Comparison of ENCODE assay signal across 8 cellular contexts in genomic region chr10:27504897-27505457, GRCh38. TPM values are rescaled to one million over a fixed set of nuclear protein-coding genes. Genes with fewer than 3 reads are reported as not detected.
A peak's percentile ranks its signal among the peaks of the same experiment; 100 is the strongest.
DNase-seq lines count a peak whose midpoint lies in the region; ATAC-seq and TF ChIP-seq lines count a peak whose summit lies in the region.

No MANE protein-coding gene starts in this region.

- CTCF ChIA-PET in activated CD4-positive, alpha-beta memory T cell treated with anti-CD3 and anti-CD28 coated beads for 36 hours (lab: Charles Lee), result interaction anchor here (0.9 to 1.9 kb wide), 5 partner anchors 9 to 675 kb away, joined by 3 to 8 read pairs (median 4); no protein-coding TSS in a partner anchor

- ATAC-seq in GM18519 (IDR thresholded peaks at IDR 0.05; ENCODE audit: low FRiP score, unreplicated experiment), result no peak

- peak overlapping the region; percentile 99 for H3K4me3 Mint-ChIP-seq in HFFc6
- peak overlapping the region; percentile 100 for H3K4me3 Mint-ChIP-seq in activated CD4-positive, alpha-beta memory T cell treated with anti-CD3 and anti-CD28 coated beads for 36 hours
- H3K4me3 Mint-ChIP-seq in glutamatergic neuron (ENCODE audit: unreplicated experiment), result peak overlapping the region; percentile 98

- DNase-seq in HFFc6 (peak; percentile 14), glutamatergic neuron (no peak), skeletal muscle cell (ENCODE audit: low read depth) (peak; percentile 2), NCI-H2029 treated with DMSO at 0.1 percent for 48 hours (lab: John Stamatoyannopoulos, UW) (no peak), GM20000 (ENCODE audit: low spot score) (no peak), NCI-H2171 treated with DMSO at 0.1 percent for 48 hours (lab: John Stamatoyannopoulos, UW) (no peak)
- no peak for DNase-seq in activated CD4-positive, alpha-beta memory T cell treated with anti-CD3 and anti-CD28 coated beads for 36 hours

- H3K27ac Mint-ChIP-seq in HFFc6 (peak overlapping the region; percentile 98), glutamatergic neuron (ENCODE audit: unreplicated experiment) (peak overlapping the region; percentile 98)
- peak overlapping the region; percentile 96 for H3K27ac Mint-ChIP-seq in activated CD4-positive, alpha-beta memory T cell treated with anti-CD3 and anti-CD28 coated beads for 36 hours

- H3K4me3 ChIP-seq in skeletal muscle cell (ENCODE audit: low read depth, low read length), result peak overlapping the region; percentile 81

- intact Hi-C loops in activated CD4-positive, alpha-beta memory T cell treated with anti-CD3 and anti-CD28 coated beads for 36 hours (cut with micrococcal nuclease), result loop anchor here (1.0 to 10.0 kb wide), 11 partner anchors 8 to 1027 kb away; partner anchors contain the start of gene YME1L1

- H3K4me1 Mint-ChIP-seq in HFFc6 (ENCODE audit: low read depth), result peaks cover 48% of the 10 kb centered on the region
- peaks cover 56% of the 10 kb centered on the region for H3K4me1 Mint-ChIP-seq in activated CD4-positive, alpha-beta memory T cell treated with anti-CD3 and anti-CD28 coated beads for 36 hours (ENCODE audit: low read depth)
- H3K4me1 Mint-ChIP-seq in glutamatergic neuron (ENCODE audit: low read depth, unreplicated experiment), result peaks cover 23% of the 10 kb centered on the region

- peaks cover 30% of the 10 kb centered on the region for H3K36me3 Mint-ChIP-seq in HFFc6 (ENCODE audit: low read depth)
- H3K36me3 Mint-ChIP-seq in activated CD4-positive, alpha-beta memory T cell treated with anti-CD3 and anti-CD28 coated beads for 36 hours, result peaks cover 9% of the 10 kb centered on the region
- no peaks in the 10 kb centered on the region for H3K36me3 Mint-ChIP-seq in glutamatergic neuron (ENCODE audit: unreplicated experiment)

- H3K27me3 Mint-ChIP-seq in HFFc6 (ENCODE audit: insufficient read depth) (peaks cover 14% of the 10 kb centered on the region), glutamatergic neuron (ENCODE audit: unreplicated experiment) (peaks cover 9% of the 10 kb centered on the region)
- H3K27me3 Mint-ChIP-seq in activated CD4-positive, alpha-beta memory T cell treated with anti-CD3 and anti-CD28 coated beads for 36 hours, result no peaks in the 10 kb centered on the region

- no peak for TF ChIP-seq CTCF in HFFc6 (IDR thresholded peaks at IDR 0.05)
- no peak for TF ChIP-seq CTCF in glutamatergic neuron (IDR thresholded peaks at IDR 0.05; ENCODE audit: partially characterized antibody, unreplicated experiment)
- no peak for TF ChIP-seq CTCF in GM20000 (IDR thresholded peaks at IDR 0.05; ENCODE audit: extremely low read depth, missing control alignments)

- POLR2A ChIA-PET in activated CD4-positive, alpha-beta memory T cell treated with anti-CD3 and anti-CD28 coated beads for 36 hours (lab: Charles Lee), result interaction anchor here (1.3 to 1.5 kb wide), 2 partner anchors 24 to 263 kb away, joined by 4 to 11 read pairs; no protein-coding TSS in a partner anchor

- H3K9me3 Mint-ChIP-seq in HFFc6 (no peaks in the 10 kb centered on the region), glutamatergic neuron (ENCODE audit: unreplicated experiment) (peaks cover 15% of the 10 kb centered on the region)
- no peaks in the 10 kb centered on the region for H3K9me3 Mint-ChIP-seq in activated CD4-positive, alpha-beta memory T cell treated with anti-CD3 and anti-CD28 coated beads for 36 hours

RNA-seq across cellular contexts. Expression of gene RAB18, which starts 0.9 kb away (rescaled TPM):
- total RNA-seq in HFFc6 (2021; fragmentation: NEBNext Ultra II Directional; extraction: Animal tissue kit (Norgen Biotek cat#: 25700)), result 100 to 1,000 TPM; 122 to 164 (median 144) TPM
- total RNA-seq in activated CD4-positive, alpha-beta memory T cell treated with anti-CD3 and anti-CD28 coated beads for 36 hours, result 10 to 100 TPM; 51.7 to 54.0 TPM
- total RNA-seq in glutamatergic neuron (ENCODE audit: unreplicated experiment), result 166 TPM

Comparison
In these comparisons a context has a peak if more than half of its experiments do, and no peak if none do; other contexts are left out.
1. DNase-seq: peak in HFFc6 (single experiment) and skeletal muscle cell (single experiment); none in activated CD4-positive, alpha-beta memory T cell treated with anti-CD3 and anti-CD28 coated beads for 36 hours (single experiment), glutamatergic neuron (single experiment), NCI-H2029 treated with DMSO at 0.1 percent for 48 hours (single experiment), GM20000 (single experiment) and NCI-H2171 treated with DMSO at 0.1 percent for 48 hours (single experiment).
2. Peak in every context shown above with its lines, with median percentiles within 50 percentile points of each other: H3K27ac Mint-ChIP-seq and H3K4me3 Mint-ChIP-seq.